ENCODE assay signal across 22 cellular contexts in genomic region chr18:80037300-80037699, GRCh38.
"Had no signal": no experiment of that assay in that cellular context is flagged by ENCODE, and none has a peak within 500 bp of the region (broad histone marks: within the 10 kb centered on the region; RNA-seq: fewer than 3 reads in every experiment).

No MANE protein-coding gene starts in this region.

- H3K4me3 ChIP-seq: esophagus squamous epithelium, gastroesophageal sphincter, lung, spleen, tibial artery, upper lobe of left lung, vagina had no signal

- DNase-seq: effector memory CD8-positive, alpha-beta T cell; esophagus squamous epithelium; foreskin fibroblast; left colon; left ventricle myocardium superior; mesenchymal stem cell; midbrain; spleen; stimulated activated CD4-positive, alpha-beta T cell treated with anti-CD3 and anti-CD28 coated beads, Interleukin-15, amount 100 ng/mL, for 24 hours; stimulated activated CD4-positive, alpha-beta T cell treated with anti-CD3 and anti-CD28 coated beads, Interleukin-1b, Interleukin-23, amount 100 ng/mL, for 48 hours; stimulated activated CD4-positive, alpha-beta T cell treated with anti-CD3 and anti-CD28 coated beads, Interleukin-4, amount 100 ng/mL, for 24 hours; tibial artery; upper lobe of left lung had no signal

- H3K9me3 ChIP-seq: esophagus squamous epithelium, gastroesophageal sphincter, neutrophil, spleen, tibial artery, upper lobe of left lung, vagina had no signal

- ATAC-seq: effector memory CD8-positive, alpha-beta T cell; gastroesophageal sphincter; left colon; left ventricle myocardium superior; natural killer cell treated with Interleukin-12 subunit alpha and Interleukin-12 subunit beta and Interleukin-15 and Interleukin-18, amount 100 ng/mL, for 72 hours; sciatic nerve; stimulated activated memory B cell treated with anti-CD40 and anti-IgM and Interleukin-4, amounts not matched to agents 10 μg/mL and 1 μg/mL and 100 μg/mL, for 72 hours had no signal

- H3K36me3 ChIP-seq: neutrophil had no signal

- H3K27me3 ChIP-seq: esophagus squamous epithelium, gastroesophageal sphincter, neutrophil, spleen, tibial artery, upper lobe of left lung, vagina had no signal

- H3K36me3 Mint-ChIP-seq: natural killer cell treated with Interleukin-12 subunit alpha and Interleukin-12 subunit beta and Interleukin-15 and Interleukin-18, amount 100 ng/mL, for 72 hours had no signal

- H3K27ac Mint-ChIP-seq: effector memory CD8-positive, alpha-beta T cell; natural killer cell treated with Interleukin-12 subunit alpha and Interleukin-12 subunit beta and Interleukin-15 and Interleukin-18, amount 100 ng/mL, for 72 hours; stimulated activated memory B cell treated with anti-CD40 and anti-IgM and Interleukin-4, amounts not matched to agents 10 μg/mL and 1 μg/mL and 100 μg/mL, for 72 hours; stimulated activated naive CD8-positive, alpha-beta T cell treated with anti-CD3 and anti-CD28 coated beads, Interleukin-15, Interleukin-2, amounts not matched to agents 100 ng/mL and 50 ng/mL, for 24 hours had no signal

- H3K27ac ChIP-seq: epithelial cell of prostate, esophagus squamous epithelium, gastroesophageal sphincter, neutrophil, spleen, tibial artery, upper lobe of left lung, vagina had no signal

- H3K27me3 Mint-ChIP-seq: effector memory CD8-positive, alpha-beta T cell; natural killer cell treated with Interleukin-12 subunit alpha and Interleukin-12 subunit beta and Interleukin-15 and Interleukin-18, amount 100 ng/mL, for 72 hours; stimulated activated memory B cell treated with anti-CD40 and anti-IgM and Interleukin-4, amounts not matched to agents 10 μg/mL and 1 μg/mL and 100 μg/mL, for 72 hours; stimulated activated naive CD8-positive, alpha-beta T cell treated with anti-CD3 and anti-CD28 coated beads, Interleukin-15, Interleukin-2, amounts not matched to agents 100 ng/mL and 50 ng/mL, for 24 hours had no signal

- H3K4me3 Mint-ChIP-seq: effector memory CD8-positive, alpha-beta T cell; natural killer cell treated with Interleukin-12 subunit alpha and Interleukin-12 subunit beta and Interleukin-15 and Interleukin-18, amount 100 ng/mL, for 72 hours; stimulated activated memory B cell treated with anti-CD40 and anti-IgM and Interleukin-4, amounts not matched to agents 10 μg/mL and 1 μg/mL and 100 μg/mL, for 72 hours; stimulated activated naive CD8-positive, alpha-beta T cell treated with anti-CD3 and anti-CD28 coated beads, Interleukin-15, Interleukin-2, amounts not matched to agents 100 ng/mL and 50 ng/mL, for 24 hours had no signal

- H3K9me3 Mint-ChIP-seq: stimulated activated memory B cell treated with anti-CD40 and anti-IgM and Interleukin-4, amounts not matched to agents 10 μg/mL and 1 μg/mL and 100 μg/mL, for 72 hours; stimulated activated naive CD8-positive, alpha-beta T cell treated with anti-CD3 and anti-CD28 coated beads, Interleukin-15, Interleukin-2, amounts not matched to agents 100 ng/mL and 50 ng/mL, for 24 hours had no signal
